In genomic region chr2:98405301-98405700, GRCh38 we compare ENCODE assay signal across 7 cellular contexts. TPM values are rescaled to one million over a fixed set of nuclear protein-coding genes. Genes with fewer than 3 reads are reported as not detected.
"Had no signal": no experiment of that assay in that cellular context is flagged by ENCODE, and none has a peak within 500 bp of the region (broad histone marks: within the 10 kb centered on the region; RNA-seq: fewer than 3 reads in every experiment).

No MANE protein-coding gene starts in this region.

- H3K4me1 Mint-ChIP-seq: IgD-negative memory B cell had no signal

- H3K9me3 Mint-ChIP-seq: IgD-negative memory B cell had no signal

- ATAC-seq: K562 had no signal

- H3K4me3 Mint-ChIP-seq: IgD-negative memory B cell had no signal

- H3K27ac Mint-ChIP-seq: IgD-negative memory B cell had no signal

- DNase-seq: IMR-90, KBM-7 had no signal

RNA-seq across cellular contexts. Expression of gene CNGA3, which starts 59.0 kb away (rescaled TPM):
- total RNA-seq: HepG2, HT-29, HT1080, K562 had no signal
